In the genomic region with DNA sequence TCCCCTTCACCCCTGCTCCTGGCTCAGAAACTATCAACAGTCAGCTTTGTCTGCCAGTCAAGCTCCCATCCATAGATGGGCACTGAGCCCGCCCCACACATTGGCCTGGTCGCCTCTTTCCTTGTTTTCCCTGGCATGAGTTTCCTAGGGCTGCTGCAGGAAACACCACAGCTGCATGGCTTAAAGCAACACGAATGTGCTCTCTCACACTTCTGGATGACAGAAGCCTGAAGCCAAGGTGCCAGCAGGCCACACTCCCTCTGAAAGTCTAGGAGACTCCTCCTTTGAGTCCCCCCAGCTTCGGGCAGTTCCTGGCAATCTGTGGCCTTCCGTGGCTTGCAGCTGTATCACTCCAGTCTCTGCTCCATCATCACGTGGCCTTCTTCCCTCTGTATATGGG, we compare ENCODE assay signal across 16 cellular contexts.
DNase-seq lines count a peak whose midpoint lies in the region; ATAC-seq and TF ChIP-seq lines count a peak whose summit lies in the region.
"Had no signal": no experiment of that assay in that cellular context is flagged by ENCODE, and none has a peak within 500 bp of the region (broad histone marks: within the 10 kb centered on the region; RNA-seq: fewer than 3 reads in every experiment).

No MANE protein-coding gene starts in this region.

- H3K4me3 ChIP-seq in GM23338 (no peak overlapping the region), mesenchymal stem cell (ENCODE audit: insufficient read depth in 1 of 2, low read depth in 1 of 2, low read length in 2 of 2) (no peak overlapping the region)
- H3K4me3 ChIP-seq: left lung had no signal

- peaks cover 11% of the 10 kb centered on the region for H3K79me1 ChIP-seq in mesenchymal stem cell (replicated peaks; ENCODE audit: low read length, poor library complexity, severe bottlenecking)

- H3K23ac ChIP-seq in mesenchymal stem cell (ENCODE audit: low read length in 2 of 2) = no peak overlapping the region

- H2BK15ac ChIP-seq in mesenchymal stem cell (ENCODE audit: low read depth, poor library complexity, severe bottlenecking) = no peak overlapping the region

- H3K9ac ChIP-seq in mesenchymal stem cell (ENCODE audit: low read length) = no peak overlapping the region

- WGBS in mesenchymal stem cell = 93% methylated on average over 6 of the region's 6 CpGs

- no peak overlapping the region for H3K18ac ChIP-seq in mesenchymal stem cell (ENCODE audit: low read depth in 1 of 2, low read length in 2 of 2)

- no peak overlapping the region for H2AK5ac ChIP-seq in mesenchymal stem cell (ENCODE audit: low read length, severe bottlenecking)

- H3K4me1 ChIP-seq in GM23338 (ENCODE audit: insufficient read depth) = peaks cover 9% of the 10 kb centered on the region; the same call in 1 of the 2 replicates
- no peaks in the 10 kb centered on the region for H3K4me1 ChIP-seq in mesenchymal stem cell (ENCODE audit: control insufficient read depth, insufficient read depth, low read depth, low read length)

- H3K14ac ChIP-seq in mesenchymal stem cell (ENCODE audit: low read length in 2 of 2) = no peak overlapping the region

- H3K9me3 ChIP-seq in mesenchymal stem cell (ENCODE audit: control insufficient read depth, low read length) = no peaks in the 10 kb centered on the region
- H3K9me3 ChIP-seq: left lung had no signal

- H2BK5ac ChIP-seq in mesenchymal stem cell (ENCODE audit: low read depth, low read length, poor library complexity, severe bottlenecking) = no peak overlapping the region

- H3K36me3 Mint-ChIP-seq in GM23338 (ENCODE audit: low read depth) = peaks cover 39% of the 10 kb centered on the region
- H3K36me3 Mint-ChIP-seq: activated CD4-positive, alpha-beta memory T cell treated with anti-CD3 and anti-CD28 coated beads for 36 hours had no signal

- peaks cover 23% of the 10 kb centered on the region for H3K4me1 Mint-ChIP-seq in GM23338

- H2BK12ac ChIP-seq in mesenchymal stem cell (ENCODE audit: low read length in 2 of 2) = no peak overlapping the region

- H3K4me3 Mint-ChIP-seq in GM23338 = no peak overlapping the region
- H3K4me3 Mint-ChIP-seq: activated CD4-positive, alpha-beta memory T cell treated with anti-CD3 and anti-CD28 coated beads for 36 hours; neural crest cell had no signal

- H3K27me3 Mint-ChIP-seq in GM23338 (ENCODE audit: insufficient read depth, low read depth, poor library complexity) = peaks cover 5% of the 10 kb centered on the region

- H3F3A ChIP-seq in GM23338 (replicated peaks; ENCODE audit: low read depth) = peaks cover 7% of the 10 kb centered on the region; the same call in 1 of the 2 replicates

- H3K27me3 ChIP-seq in GM23338 (ENCODE audit: insufficient read depth) (no peaks in the 10 kb centered on the region), mesenchymal stem cell (ENCODE audit: control insufficient read depth in 1 of 2, insufficient read depth in 1 of 2, low read length in 2 of 2) (no peaks in the 10 kb centered on the region)
- H3K27me3 ChIP-seq: left lung had no signal

- H3K27ac ChIP-seq in GM23338 (ENCODE audit: low read depth) = 0 out of 2 replicates have a peak overlapping the region, but pooled peaks have one; percentile 14
- H3K27ac ChIP-seq in angular gyrus (ENCODE audit: low read depth, low read length) = peak overlapping the region; percentile 80
- H3K27ac ChIP-seq in mesenchymal stem cell (ENCODE audit: low read length, poor library complexity, severe bottlenecking) = no peak overlapping the region
- H3K27ac ChIP-seq: left lung had no signal

- peaks cover 24% of the 10 kb centered on the region for H3K9me3 Mint-ChIP-seq in GM23338
- H3K9me3 Mint-ChIP-seq: activated CD4-positive, alpha-beta memory T cell treated with anti-CD3 and anti-CD28 coated beads for 36 hours; neural crest cell had no signal

- H3K36me3 ChIP-seq in GM23338 (ENCODE audit: insufficient read depth) (peaks cover 9% of the 10 kb centered on the region), mesenchymal stem cell (ENCODE audit: control insufficient read depth in 1 of 2, insufficient read depth in 2 of 2, low read depth in 1 of 2, low read length in 2 of 2) (peaks cover 0 to 4% of the 10 kb centered on the region in 2 experiments)
- H3K36me3 ChIP-seq: left lung had no signal

- H4K91ac ChIP-seq in mesenchymal stem cell (ENCODE audit: low read length) = no peak overlapping the region

- no peak overlapping the region for H4K8ac ChIP-seq in mesenchymal stem cell (ENCODE audit: low read length)

- no peak overlapping the region for H3K4me2 ChIP-seq in GM23338
- H3K4me2 ChIP-seq in mesenchymal stem cell (ENCODE audit: low read length, poor library complexity, severe bottlenecking) = no peak overlapping the region

- peaks cover 60% of the 10 kb centered on the region for H3K79me2 ChIP-seq in GM23338 (replicated peaks; ENCODE audit: insufficient read depth)

- ATAC-seq in GM23338 = no peak
- ATAC-seq in HG03139 (IDR thresholded peaks at IDR 0.05; ENCODE audit: unreplicated experiment) = no peak
- no peak for ATAC-seq in GM18868 (IDR thresholded peaks at IDR 0.05; ENCODE audit: unreplicated experiment)
- no peak for ATAC-seq in GM18907 (IDR thresholded peaks at IDR 0.05; ENCODE audit: unreplicated experiment)
- ATAC-seq: left lung had no signal

- no peaks in the 10 kb centered on the region; the same call in 1 of the 2 replicates for H4K20me1 ChIP-seq in GM23338 (replicated peaks; ENCODE audit: insufficient read depth)

- H2AFZ ChIP-seq in GM23338 = no peak overlapping the region
- H2AFZ ChIP-seq in mesenchymal stem cell (ENCODE audit: low read depth, low read length) = no peak overlapping the region

- H3K9me2 ChIP-seq in GM23338 (ENCODE audit: insufficient read depth) = no peaks in the 10 kb centered on the region

- intact Hi-C loops in posterior vena cava (cut with DNase I) = no loop called here

- DNase-seq in GM23338 (ENCODE audit: low spot score) = no peak
- DNase-seq in inferior parietal cortex (ENCODE audit: extremely low spot score) = peak; percentile 62
- peak; percentile 51 for DNase-seq in posterior vena cava (ENCODE audit: low spot score)
- DNase-seq in mesenchymal stem cell = no peak
- DNase-seq: activated CD4-positive, alpha-beta memory T cell treated with anti-CD3 and anti-CD28 coated beads for 36 hours; activated gamma-delta T cell; DMS53; left lung; MV-4-11; NK-92 treated with Interleukin-12 subunit alpha and Interleukin-12 subunit beta, amount 100 ng/mL, for 24 hours; T1000 had no signal

- no peak overlapping the region for H2BK120ac ChIP-seq in mesenchymal stem cell (ENCODE audit: low read depth, low read length)

- TF ChIP-seq CTCF in GM23338 (conservative IDR thresholded peaks at IDR 0.05; ENCODE audit: low read depth in 2 of 2) = no peak

- H3K4ac ChIP-seq in mesenchymal stem cell (ENCODE audit: low read depth in 1 of 2, low read length in 2 of 2) = no peak overlapping the region

- no peak overlapping the region for H3K27ac Mint-ChIP-seq in GM23338
- H3K27ac Mint-ChIP-seq: activated CD4-positive, alpha-beta memory T cell treated with anti-CD3 and anti-CD28 coated beads for 36 hours had no signal

TF ChIP-seq in GM23338, 12 proteins besides CTCF, POLR2A, EP300 and RAD21 (continues in another document):
- TF ChIP-seq NANOG (IDR thresholded peaks at IDR 0.05; ENCODE audit: borderline replicate concordance) (no peak), ZNF114 (CRISPR knock-in tag; IDR thresholded peaks at IDR 0.05) (no peak), POLR2AphosphoS5 (IDR thresholded peaks at IDR 0.05; ENCODE audit: low read depth) (no peak), EZH2 (IDR thresholded peaks at IDR 0.05; ENCODE audit: low read depth, unreplicated experiment) (no peak), EZH2phosphoT487 (IDR thresholded peaks at IDR 0.05; ENCODE audit: unreplicated experiment) (no peak), JUNB (IDR thresholded peaks at IDR 0.05; ENCODE audit: unreplicated experiment) (no peak), STAT1 (IDR thresholded peaks at IDR 0.05; ENCODE audit: unreplicated experiment) (no peak), ZNF331 (CRISPR knock-in tag; IDR thresholded peaks at IDR 0.05; ENCODE audit: low read depth) (no peak), CREB1 (CRISPR knock-in tag; IDR thresholded peaks at IDR 0.05; ENCODE audit: low read depth) (no peak)
- TF ChIP-seq, protein P1, sequence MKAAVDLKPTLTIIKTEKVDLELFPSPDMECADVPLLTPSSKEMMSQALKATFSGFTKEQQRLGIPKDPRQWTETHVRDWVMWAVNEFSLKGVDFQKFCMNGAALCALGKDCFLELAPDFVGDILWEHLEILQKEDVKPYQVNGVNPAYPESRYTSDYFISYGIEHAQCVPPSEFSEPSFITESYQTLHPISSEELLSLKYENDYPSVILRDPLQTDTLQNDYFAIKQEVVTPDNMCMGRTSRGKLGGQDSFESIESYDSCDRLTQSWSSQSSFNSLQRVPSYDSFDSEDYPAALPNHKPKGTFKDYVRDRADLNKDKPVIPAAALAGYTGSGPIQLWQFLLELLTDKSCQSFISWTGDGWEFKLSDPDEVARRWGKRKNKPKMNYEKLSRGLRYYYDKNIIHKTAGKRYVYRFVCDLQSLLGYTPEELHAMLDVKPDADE (IDR thresholded peaks at IDR 0.05) = no peak
- TF ChIP-seq, protein P2, sequence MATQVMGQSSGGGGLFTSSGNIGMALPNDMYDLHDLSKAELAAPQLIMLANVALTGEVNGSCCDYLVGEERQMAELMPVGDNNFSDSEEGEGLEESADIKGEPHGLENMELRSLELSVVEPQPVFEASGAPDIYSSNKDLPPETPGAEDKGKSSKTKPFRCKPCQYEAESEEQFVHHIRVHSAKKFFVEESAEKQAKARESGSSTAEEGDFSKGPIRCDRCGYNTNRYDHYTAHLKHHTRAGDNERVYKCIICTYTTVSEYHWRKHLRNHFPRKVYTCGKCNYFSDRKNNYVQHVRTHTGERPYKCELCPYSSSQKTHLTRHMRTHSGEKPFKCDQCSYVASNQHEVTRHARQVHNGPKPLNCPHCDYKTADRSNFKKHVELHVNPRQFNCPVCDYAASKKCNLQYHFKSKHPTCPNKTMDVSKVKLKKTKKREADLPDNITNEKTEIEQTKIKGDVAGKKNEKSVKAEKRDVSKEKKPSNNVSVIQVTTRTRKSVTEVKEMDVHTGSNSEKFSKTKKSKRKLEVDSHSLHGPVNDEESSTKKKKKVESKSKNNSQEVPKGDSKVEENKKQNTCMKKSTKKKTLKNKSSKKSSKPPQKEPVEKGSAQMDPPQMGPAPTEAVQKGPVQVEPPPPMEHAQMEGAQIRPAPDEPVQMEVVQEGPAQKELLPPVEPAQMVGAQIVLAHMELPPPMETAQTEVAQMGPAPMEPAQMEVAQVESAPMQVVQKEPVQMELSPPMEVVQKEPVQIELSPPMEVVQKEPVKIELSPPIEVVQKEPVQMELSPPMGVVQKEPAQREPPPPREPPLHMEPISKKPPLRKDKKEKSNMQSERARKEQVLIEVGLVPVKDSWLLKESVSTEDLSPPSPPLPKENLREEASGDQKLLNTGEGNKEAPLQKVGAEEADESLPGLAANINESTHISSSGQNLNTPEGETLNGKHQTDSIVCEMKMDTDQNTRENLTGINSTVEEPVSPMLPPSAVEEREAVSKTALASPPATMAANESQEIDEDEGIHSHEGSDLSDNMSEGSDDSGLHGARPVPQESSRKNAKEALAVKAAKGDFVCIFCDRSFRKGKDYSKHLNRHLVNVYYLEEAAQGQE (IDR thresholded peaks at IDR 0.05; ENCODE audit: unreplicated experiment) = no peak

Comparison
In these comparisons a context has a peak if more than half of its experiments do, and no peak if none do; other contexts are left out.
1. DNase-seq: peak in inferior parietal cortex (single experiment) and posterior vena cava (single experiment); none in GM23338 (single experiment) and mesenchymal stem cell (single experiment).